15 cellular contexts compared by ENCODE assay signal in the genomic region with DNA sequence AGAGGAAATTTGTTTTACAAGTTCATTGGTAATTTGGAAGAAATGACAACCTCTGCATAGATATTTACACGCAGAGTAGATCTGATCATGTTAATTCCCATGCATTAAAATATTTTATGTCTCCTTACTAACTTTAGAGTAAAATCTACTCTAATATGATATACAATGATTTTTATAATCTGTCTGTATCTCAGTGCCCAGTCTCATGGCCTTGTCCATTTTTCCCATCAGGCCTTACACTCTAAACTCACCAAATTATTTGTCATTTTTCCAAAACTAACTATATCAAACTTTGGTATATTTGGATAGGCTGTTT. TPM values are rescaled to one million over a fixed set of nuclear protein-coding genes. Genes with fewer than 3 reads are reported as not detected.
DNase-seq lines count a peak whose midpoint lies in the region; ATAC-seq and TF ChIP-seq lines count a peak whose summit lies in the region.
"Had no signal": no experiment of that assay in that cellular context is flagged by ENCODE, and none has a peak within 500 bp of the region (broad histone marks: within the 10 kb centered on the region; RNA-seq: fewer than 3 reads in every experiment).

No MANE protein-coding gene starts in this region.

- peaks cover 4% of the 10 kb centered on the region; the same call in 1 of the 2 replicates for H3K27me3 ChIP-seq in SK-N-SH (ENCODE audit: insufficient read depth)
- H3K27me3 ChIP-seq in CD8-positive, alpha-beta T cell (ENCODE audit: insufficient read depth, low read length), result no peaks in the 10 kb centered on the region
- no peaks in the 10 kb centered on the region for H3K27me3 ChIP-seq in Panc1 (ENCODE audit: control insufficient read depth, insufficient read depth, low read length)

- H3K4me3 ChIP-seq in SK-N-SH (ENCODE audit: low read depth in 2 of 2, low read length in 1 of 2) (no peak overlapping the region), Panc1 (ENCODE audit: low read depth in 2 of 2, low read length in 2 of 2) (no peak overlapping the region)
- no peak overlapping the region for H3K4me3 ChIP-seq in CD8-positive, alpha-beta T cell (ENCODE audit: low read depth, low read length)
- H3K4me3 ChIP-seq: GM23338 had no signal

- no peak for TF ChIP-seq EP300 in SK-N-SH (IDR thresholded peaks at IDR 0.05; ENCODE audit: borderline replicate concordance in 1 of 2, low read depth in 1 of 2, low read length in 1 of 2)

- H3K4me1 Mint-ChIP-seq in CD8-positive, alpha-beta T cell (ENCODE audit: low read depth), result no peaks in the 10 kb centered on the region
- peaks cover under 1% of the 10 kb centered on the region for H3K4me1 Mint-ChIP-seq in neural crest cell

- no peak overlapping the region for H3K9ac ChIP-seq in SK-N-SH

- no peaks in the 10 kb centered on the region for H3K79me2 ChIP-seq in SK-N-SH (ENCODE audit: insufficient read depth)

- H4K20me1 ChIP-seq in SK-N-SH (ENCODE audit: insufficient read depth), result no peaks in the 10 kb centered on the region

- no peak overlapping the region for H3K27ac ChIP-seq in SK-N-SH (ENCODE audit: low read depth in 2 of 2, low read length in 1 of 2)
- no peak overlapping the region for H3K27ac ChIP-seq in CD8-positive, alpha-beta T cell (ENCODE audit: low read depth, low read length)
- H3K27ac ChIP-seq in Panc1 (ENCODE audit: low read length), result no peak overlapping the region
- H3K27ac ChIP-seq: HL-60 had no signal

- no peak overlapping the region for H3K4me3 Mint-ChIP-seq in CD8-positive, alpha-beta T cell
- no peak overlapping the region for H3K4me3 Mint-ChIP-seq in neural crest cell
- H3K4me3 Mint-ChIP-seq: GM23338 had no signal

- no peaks in the 10 kb centered on the region for H3K36me3 Mint-ChIP-seq in CD8-positive, alpha-beta T cell
- H3K36me3 Mint-ChIP-seq in neural crest cell (ENCODE audit: low read depth), result no peaks in the 10 kb centered on the region

- H3K9me3 ChIP-seq in SK-N-SH (no peaks in the 10 kb centered on the region), Panc1 (ENCODE audit: control insufficient read depth, insufficient read depth, low read depth, low read length) (no peaks in the 10 kb centered on the region)
- no peaks in the 10 kb centered on the region for H3K9me3 ChIP-seq in CD8-positive, alpha-beta T cell (ENCODE audit: low read length)

- ATAC-seq in SK-N-SH treated with all-trans-retinoic acid at 6 μM for 48 hours, result no peak
- ATAC-seq in CD8-positive, alpha-beta T cell, result no peak
- ATAC-seq in Panc1, result no peak
- no peak for ATAC-seq in HG03460 (IDR thresholded peaks at IDR 0.05; ENCODE audit: unreplicated experiment)

- no peak overlapping the region for H3K4me2 ChIP-seq in SK-N-SH
- H3K4me2 ChIP-seq: GM23338 had no signal

- H3K9me3 Mint-ChIP-seq in CD8-positive, alpha-beta T cell, result no peaks in the 10 kb centered on the region
- peaks cover 5% of the 10 kb centered on the region for H3K9me3 Mint-ChIP-seq in neural crest cell
- H3K9me3 Mint-ChIP-seq: GM23338 had no signal

- BruUV-seq in Panc1 (replicated peaks; lab: Mats Ljungman, UMichigan), result no TSS peak

- CTCF ChIA-PET in SK-N-SH (lab: Yijun Ruan, JAX), result interaction anchor here (1.1 to 13.1 kb wide), 7 partner anchors 12 to 130 kb away, joined by 4 to 247 read pairs (median 7); partner anchors contain the start of gene OR10D3
- CTCF ChIA-PET in CD8-positive, alpha-beta T cell (lab: Charles Lee), result interaction anchor here (0.9 kb wide), 1 partner anchor 120 kb away, joined by 6 read pairs; no protein-coding TSS in a partner anchor
- CTCF ChIA-PET in Panc1 (lab: Charles Lee), result interaction anchor here (1.3 kb wide), 1 partner anchor 124 kb away, joined by 4 read pairs; no protein-coding TSS in a partner anchor

- no peak overlapping the region for H2AFZ ChIP-seq in SK-N-SH (ENCODE audit: low read depth)

- H3F3A ChIP-seq in SK-N-SH (replicated peaks; ENCODE audit: insufficient read depth), result no peaks in the 10 kb centered on the region

- intact Hi-C loops in CD8-positive, alpha-beta T cell (cut with DNase I, micrococcal nuclease), result loop anchor here (1.0 to 10.0 kb wide), 2 partner anchors 91 to 124 kb away; no protein-coding TSS in a partner anchor
- intact Hi-C loops in Panc1 (cut with micrococcal nuclease; ENCODE audit: unreplicated experiment), result loop anchor here (2.0 kb wide), 1 partner anchor 125 kb away; no protein-coding TSS in a partner anchor

- H3K9me2 ChIP-seq in SK-N-SH, result no peaks in the 10 kb centered on the region

- H3K4me1 ChIP-seq in SK-N-SH (ENCODE audit: control insufficient read depth in 1 of 2, insufficient read depth in 2 of 2, low read depth in 1 of 2, low read length in 1 of 2), result no peaks in the 10 kb centered on the region
- H3K4me1 ChIP-seq in CD8-positive, alpha-beta T cell (ENCODE audit: insufficient read depth, low read length), result no peaks in the 10 kb centered on the region
- H3K4me1 ChIP-seq in Panc1 (ENCODE audit: control insufficient read depth, insufficient read depth, low read length), result no peaks in the 10 kb centered on the region

- POLR2A ChIA-PET in SK-N-SH (lab: Yijun Ruan, JAX), result no interaction called here
- POLR2A ChIA-PET in CD8-positive, alpha-beta T cell (lab: Charles Lee), result no interaction called here
- POLR2A ChIA-PET in Panc1 (lab: Charles Lee), result no interaction called here

- DNase-seq in SK-N-SH (no peak), Panc1 (ENCODE audit: low read depth, low spot score) (no peak), neural crest cell (ENCODE audit: low read depth, low spot score) (no peak), activated gamma-delta T cell (lab: John Stamatoyannopoulos, UW) (no peak), D341Med (ENCODE audit: low spot score) (no peak)
- no peak for DNase-seq in CD8-positive, alpha-beta T cell
- DNase-seq: 8988T, C1 segment of cervical spinal cord, DMS 273 treated with DMSO at 0.1 percent for 48 hours had no signal

- in situ Hi-C loops in Panc1 (cut with HindIII; ENCODE audit: low pct_unique_long_range_greater_than_20kb, low sequenced_read_pairs), result no loop called here

- no peak overlapping the region for H3K27ac Mint-ChIP-seq in CD8-positive, alpha-beta T cell
- H3K27ac Mint-ChIP-seq in neural crest cell (ENCODE audit: unreplicated experiment), result no peak overlapping the region
- H3K27ac Mint-ChIP-seq: GM23338 had no signal

- no peaks in the 10 kb centered on the region for H3K36me3 ChIP-seq in SK-N-SH (replicated peaks in 1 of 2; ENCODE audit: control insufficient read depth in 1 of 2, insufficient read depth in 2 of 2, low read length in 1 of 2)
- no peaks in the 10 kb centered on the region for H3K36me3 ChIP-seq in CD8-positive, alpha-beta T cell (ENCODE audit: insufficient read depth, low read length)
- H3K36me3 ChIP-seq in Panc1 (ENCODE audit: control insufficient read depth, insufficient read depth, low read length), result no peaks in the 10 kb centered on the region

- TF ChIP-seq CTCF in SK-N-SH (IDR thresholded peaks at IDR 0.05) (peak; percentile 2; the same call in 1 of the 2 replicates), Panc1 (IDR thresholded peaks at IDR 0.05) (peak; percentile 50), neural crest cell (conservative IDR thresholded peaks at IDR 0.05) (peak; percentile 18)
- TF ChIP-seq CTCF in CD8-positive, alpha-beta T cell (IDR thresholded peaks at IDR 0.05), result peak; percentile 13

- TF ChIP-seq RAD21 in SK-N-SH (IDR thresholded peaks at IDR 0.05; ENCODE audit: low read length), result no peak

- WGBS in SK-N-SH (ENCODE audit: low lambda C conversion rate), result 0% methylated on average over 1 of the region's 1 CpG

- H3K27me3 Mint-ChIP-seq in CD8-positive, alpha-beta T cell (ENCODE audit: low read depth), result peaks cover 7% of the 10 kb centered on the region
- no peaks in the 10 kb centered on the region for H3K27me3 Mint-ChIP-seq in neural crest cell (ENCODE audit: low read depth)

TF ChIP-seq in SK-N-SH, 30 proteins besides CTCF, POLR2A, EP300 and RAD21:
- no peak for TF ChIP-seq GATA2 (CRISPR knock-in tag; IDR thresholded peaks at IDR 0.05)
- TF ChIP-seq ELF1 (IDR thresholded peaks at IDR 0.05), result no peak
- no peak for TF ChIP-seq RCOR1 (IDR thresholded peaks at IDR 0.05; ENCODE audit: low read length)
- no peak for TF ChIP-seq EZH2phosphoT487 (IDR thresholded peaks at IDR 0.05; ENCODE audit: borderline replicate concordance, low read depth)
- TF ChIP-seq FOSL2 (IDR thresholded peaks at IDR 0.05; ENCODE audit: borderline replicate concordance, low read depth), result no peak
- no peak for TF ChIP-seq MXI1 (IDR thresholded peaks at IDR 0.05; ENCODE audit: low read depth, low read length)
- TF ChIP-seq RXRA (IDR thresholded peaks at IDR 0.05; ENCODE audit: borderline replicate concordance, low read depth), result no peak

TF ChIP-seq in SK-N-SH treated with all-trans-retinoic acid at 6 μM for 48 hours, 23 proteins besides CTCF, POLR2A, EP300 and RAD21 (continues in another document):
- TF ChIP-seq, protein P1, sequence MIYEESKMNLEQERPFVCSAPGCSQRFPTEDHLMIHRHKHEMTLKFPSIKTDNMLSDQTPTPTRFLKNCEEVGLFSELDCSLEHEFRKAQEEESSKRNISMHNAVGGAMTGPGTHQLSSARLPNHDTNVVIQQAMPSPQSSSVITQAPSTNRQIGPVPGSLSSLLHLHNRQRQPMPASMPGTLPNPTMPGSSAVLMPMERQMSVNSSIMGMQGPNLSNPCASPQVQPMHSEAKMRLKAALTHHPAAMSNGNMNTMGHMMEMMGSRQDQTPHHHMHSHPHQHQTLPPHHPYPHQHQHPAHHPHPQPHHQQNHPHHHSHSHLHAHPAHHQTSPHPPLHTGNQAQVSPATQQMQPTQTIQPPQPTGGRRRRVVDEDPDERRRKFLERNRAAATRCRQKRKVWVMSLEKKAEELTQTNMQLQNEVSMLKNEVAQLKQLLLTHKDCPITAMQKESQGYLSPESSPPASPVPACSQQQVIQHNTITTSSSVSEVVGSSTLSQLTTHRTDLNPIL (CRISPR knock-in tag; IDR thresholded peaks at IDR 0.05; ENCODE audit: low read depth), result no peak

RNA-seq across cellular contexts. Expression of gene OR10D3, which starts 12.2 kb away (rescaled TPM):
- not detected in 2 replicates for polyA plus RNA-seq in SK-N-SH (2012; rRNA removed)
- polyA plus RNA-seq in SK-N-SH (2012; cell fraction: cytosol; rRNA removed), result not detected in 2 replicates
- polyA plus RNA-seq in SK-N-SH (2012; cell fraction: nucleus; rRNA removed), result not detected in 2 replicates
- not detected for total RNA-seq in CD8-positive, alpha-beta T cell
- total RNA-seq in Panc1 (2021; ENCODE audit: unreplicated experiment), result not detected
- polyA plus RNA-seq in Panc1 (2012; ENCODE audit: insufficient read length), result not detected
- total RNA-seq in neural crest cell, result not detected in 2 replicates
- total RNA-seq: Daoy, GM23338, H7 had no signal
- polyA plus RNA-seq: GM23338 had no signal

RNA-seq across cellular contexts. Expression of gene OR8G1, which starts 45.5 kb away (rescaled TPM):
- not detected in 2 replicates for polyA plus RNA-seq in SK-N-SH (2012; rRNA removed)
- not detected in 2 replicates for polyA plus RNA-seq in SK-N-SH (2012; cell fraction: cytosol; rRNA removed)
- not detected in 2 replicates for polyA plus RNA-seq in SK-N-SH (2012; cell fraction: nucleus; rRNA removed)
- not detected for total RNA-seq in CD8-positive, alpha-beta T cell
- not detected for total RNA-seq in Panc1 (2021; ENCODE audit: unreplicated experiment)
- polyA plus RNA-seq in Panc1 (2012; ENCODE audit: insufficient read length), result not detected
- total RNA-seq in neural crest cell, result not detected in 2 replicates
- total RNA-seq: Daoy, GM23338, H7 had no signal
- polyA plus RNA-seq: GM23338 had no signal
